28 cellular contexts compared by ENCODE assay signal in the genomic region with DNA sequence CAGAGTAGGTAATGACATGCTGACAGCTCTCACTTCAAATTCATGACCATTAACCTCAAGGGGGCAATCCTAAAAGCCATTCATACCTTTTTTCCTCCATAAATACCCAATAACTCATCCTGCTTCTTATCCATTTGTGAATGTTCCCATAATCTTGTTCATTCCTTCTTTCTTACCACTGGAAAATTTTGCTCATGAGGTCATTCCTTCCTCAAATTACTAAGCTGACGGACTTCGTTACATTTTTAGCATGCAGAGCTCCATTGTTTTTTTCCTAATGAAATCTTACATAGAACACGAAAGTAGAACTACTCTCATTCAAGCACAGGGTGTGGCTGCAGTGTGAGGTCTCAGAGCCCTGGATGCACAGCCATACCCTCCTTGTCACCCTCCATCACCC.
"Had no signal": no experiment of that assay in that cellular context is flagged by ENCODE, and none has a peak within 500 bp of the region (broad histone marks: within the 10 kb centered on the region; RNA-seq: fewer than 3 reads in every experiment).

No MANE protein-coding gene starts in this region.

- H3K4me3 ChIP-seq: adrenal gland, cardiac muscle cell, K562, Peyer's patch, SJSA1 had no signal

- H3K4me3 Mint-ChIP-seq: activated CD4-positive, alpha-beta T cell treated with anti-CD3 and anti-CD28 coated beads, Interleukin-2, amount 10 ng/mL, durations not matched to agents 24 days and 14 days; activated CD8-positive, alpha-beta T cell treated with anti-CD3 and anti-CD28 coated beads for 36 hours; activated naive CD4-positive, alpha-beta T cell treated with anti-CD3 and anti-CD28 coated beads, Interleukin-2, amount 50 U/mL, for 24 hours; activated naive CD8-positive, alpha-beta T cell treated with anti-CD3 and anti-CD28 coated beads, Interleukin-2, amount 10 ng/mL, durations not matched to agents 7 days and 5 days; activated T-cell treated with anti-CD3 and anti-CD28 coated beads, Interleukin-2, amount 50 U/mL, for 72 hours; activated T-helper 17 cell treated with anti-CD3 and anti-CD28 coated beads, Interleukin-2, amount 50 U/mL, for 72 hours; T-helper 1 cell treated with Interleukin-12 subunit alpha and Interleukin-12 subunit beta and Interleukin-4 antibody, amounts not matched to agents 30 μg/mL and 1 μg/mL, for 36 hours; T-helper 2 cell treated with Interferon-gamma antibody and Interleukin-4, amounts not matched to agents 5 μg/mL and 100 μg/mL, for 36 hours had no signal

- H3K4me1 Mint-ChIP-seq: activated CD4-positive, alpha-beta T cell treated with anti-CD3 and anti-CD28 coated beads, Interleukin-2, amount 10 ng/mL, durations not matched to agents 24 days and 14 days; activated naive CD4-positive, alpha-beta T cell treated with anti-CD3 and anti-CD28 coated beads, Interleukin-2, amount 50 U/mL, for 24 hours; activated naive CD8-positive, alpha-beta T cell treated with anti-CD3 and anti-CD28 coated beads, Interleukin-2, amount 10 ng/mL, durations not matched to agents 7 days and 5 days; activated T-helper 17 cell treated with anti-CD3 and anti-CD28 coated beads, Interleukin-2, amount 50 U/mL, for 72 hours had no signal

- ATAC-seq: activated CD8-positive, alpha-beta T cell treated with anti-CD3 and anti-CD28 coated beads for 36 hours; activated T-cell treated with anti-CD3 and anti-CD28 coated beads, Interleukin-2, amount 50 U/mL, for 72 hours; activated T-helper 17 cell treated with anti-CD3 and anti-CD28 coated beads, Interleukin-2, amount 50 U/mL, for 72 hours; K562; PC-3 had no signal

- H3K27me3 Mint-ChIP-seq: activated CD8-positive, alpha-beta T cell treated with anti-CD3 and anti-CD28 coated beads for 36 hours; activated naive CD4-positive, alpha-beta T cell treated with anti-CD3 and anti-CD28 coated beads, Interleukin-2, amount 50 U/mL, for 24 hours; activated naive CD8-positive, alpha-beta T cell treated with anti-CD3 and anti-CD28 coated beads, Interleukin-2, amount 10 ng/mL, durations not matched to agents 7 days and 5 days had no signal

- H3K27ac Mint-ChIP-seq: activated CD4-positive, alpha-beta T cell treated with anti-CD3 and anti-CD28 coated beads, Interleukin-2, amount 10 ng/mL, durations not matched to agents 24 days and 14 days; activated CD8-positive, alpha-beta T cell treated with anti-CD3 and anti-CD28 coated beads for 36 hours; activated naive CD4-positive, alpha-beta T cell treated with anti-CD3 and anti-CD28 coated beads, Interleukin-2, amount 50 U/mL, for 24 hours; activated naive CD8-positive, alpha-beta T cell treated with anti-CD3 and anti-CD28 coated beads, Interleukin-2, amount 10 ng/mL, durations not matched to agents 7 days and 5 days; activated T-cell treated with anti-CD3 and anti-CD28 coated beads, Interleukin-2, amount 50 U/mL, for 72 hours; activated T-helper 17 cell treated with anti-CD3 and anti-CD28 coated beads, Interleukin-2, amount 50 U/mL, for 72 hours; T-helper 1 cell treated with Interleukin-12 subunit alpha and Interleukin-12 subunit beta and Interleukin-4 antibody, amounts not matched to agents 30 μg/mL and 1 μg/mL, for 36 hours; T-helper 2 cell treated with Interferon-gamma antibody and Interleukin-4, amounts not matched to agents 5 μg/mL and 100 μg/mL, for 36 hours had no signal

- H3K9me3 Mint-ChIP-seq: activated CD4-positive, alpha-beta T cell treated with anti-CD3 and anti-CD28 coated beads, Interleukin-2, amount 10 ng/mL, durations not matched to agents 24 days and 14 days; activated CD8-positive, alpha-beta T cell treated with anti-CD3 and anti-CD28 coated beads for 36 hours; activated naive CD4-positive, alpha-beta T cell treated with anti-CD3 and anti-CD28 coated beads, Interleukin-2, amount 50 U/mL, for 24 hours; activated naive CD8-positive, alpha-beta T cell treated with anti-CD3 and anti-CD28 coated beads, Interleukin-2, amount 10 ng/mL, durations not matched to agents 7 days and 5 days; T-helper 1 cell treated with Interleukin-12 subunit alpha and Interleukin-12 subunit beta and Interleukin-4 antibody, amounts not matched to agents 30 μg/mL and 1 μg/mL, for 36 hours; T-helper 2 cell treated with Interferon-gamma antibody and Interleukin-4, amounts not matched to agents 5 μg/mL and 100 μg/mL, for 36 hours had no signal

- H3K36me3 Mint-ChIP-seq: activated naive CD4-positive, alpha-beta T cell treated with anti-CD3 and anti-CD28 coated beads, Interleukin-2, amount 50 U/mL, for 24 hours; activated naive CD8-positive, alpha-beta T cell treated with anti-CD3 and anti-CD28 coated beads, Interleukin-2, amount 10 ng/mL, durations not matched to agents 7 days and 5 days had no signal

- DNase-seq: activated CD4-positive, alpha-beta T cell treated with anti-CD3 and anti-CD28 coated beads, Interleukin-2, amount 10 ng/mL, durations not matched to agents 24 days and 14 days; activated CD4-positive, alpha-beta T cell treated with anti-CD3 and anti-CD28 coated beads, Interleukin-2, amount 50 U/mL, for 4 hours; activated CD8-positive, alpha-beta T cell treated with anti-CD3 and anti-CD28 coated beads for 36 hours; activated effector memory CD4-positive, alpha-beta T cell treated with anti-CD3 and anti-CD28 coated beads, Interleukin-2, amount 50 U/mL, for 16 hours; activated naive CD4-positive, alpha-beta T cell; activated naive CD8-positive, alpha-beta T cell treated with anti-CD3 and anti-CD28 coated beads, Interleukin-2, amount 10 ng/mL, durations not matched to agents 7 days and 5 days; activated T-cell treated with anti-CD3 and anti-CD28 coated beads, Interleukin-2, amount 50 U/mL, for 1 hour; activated T-cell treated with anti-CD3 and anti-CD28 coated beads, Interleukin-2, amount 50 U/mL, for 72 hours; adrenal gland; brain microvascular endothelial cell; NCI-H1105; NCI-H1417 treated with DMSO at 0.1 percent for 48 hours; NCI-H2029; NCI-H345; NCI-H524 treated with DMSO at 0.1 percent for 48 hours; NK-92 treated with Interleukin-12 subunit alpha and Interleukin-12 subunit beta, amount 100 ng/mL, for 24 hours; PC-3; Peyer's patch; RPMI8226; SHP77 treated with DMSO at 0.1 percent for 48 hours; SK-N-SH had no signal
